1 cellular context compared by ENCODE assay signal in the genomic region with DNA sequence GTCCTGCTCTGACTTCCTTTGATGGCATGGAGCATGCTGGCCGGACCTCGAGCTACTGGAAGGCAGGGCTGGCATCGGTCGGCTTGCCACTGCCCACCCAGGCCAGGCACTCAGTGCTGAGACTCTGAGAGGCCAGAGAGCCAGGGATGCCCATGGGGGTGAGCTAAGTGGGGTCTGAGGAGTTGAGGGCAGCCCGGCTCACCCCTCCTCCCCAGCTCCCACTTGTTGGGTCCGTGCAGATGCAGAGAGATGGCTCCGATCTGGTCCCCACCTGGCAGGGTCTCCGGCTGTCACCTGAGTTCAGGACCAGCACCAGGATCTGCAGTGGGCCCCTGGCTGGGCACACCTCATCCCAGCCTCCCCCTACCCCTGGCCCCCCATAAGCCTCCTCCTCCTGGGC.
TF ChIP-seq lines count a peak whose summit lies in the region.

No MANE protein-coding gene starts in this region.

TF ChIP-seq in GM12878, 131 proteins besides CTCF, POLR2A, EP300 and RAD21:
- TF ChIP-seq SMAD1 (IDR thresholded peaks at IDR 0.05; ENCODE audit: low read depth, partially characterized antibody): no peak
